In genomic region chr4:13427599-13428325, GRCh38 we compare ENCODE assay signal across 1 cellular context.
TF ChIP-seq lines count a peak whose summit lies in the region.

No MANE protein-coding gene starts in this region.

TF ChIP-seq in IMR-90, 13 proteins besides CTCF, POLR2A, EP300 and RAD21:
- no peak for TF ChIP-seq MAFK (IDR thresholded peaks at IDR 0.05; ENCODE audit: low read depth, low read length)
- TF ChIP-seq BHLHE40 (IDR thresholded peaks at IDR 0.05; ENCODE audit: low read depth, low read length) = no peak
